ENCODE assay signal across 8 cellular contexts in genomic region chr21:7753380-7753877, GRCh38.
DNase-seq lines count a peak whose midpoint lies in the region; ATAC-seq and TF ChIP-seq lines count a peak whose summit lies in the region.
"Not testable (repeated sequence)": the region's sequence is repeated elsewhere in the genome, so short reads cannot be mapped to it uniquely, and the experiment has no call there.

No MANE protein-coding gene starts in this region.

- not testable (repeated sequence) for H3K9me3 Mint-ChIP-seq in stimulated activated naive CD8-positive, alpha-beta T cell treated with anti-CD3 and anti-CD28 coated beads, Interleukin-15, amount 100 ng/mL, for 72 hours

- intact Hi-C loops in left lung (cut with DNase I): not testable (repeated sequence)

- H3K4me3 Mint-ChIP-seq in stimulated activated naive CD8-positive, alpha-beta T cell treated with anti-CD3 and anti-CD28 coated beads, Interleukin-15, amount 100 ng/mL, for 72 hours: not testable (repeated sequence)

- peak; percentile 20 for DNase-seq in activated T-cell treated with anti-CD3 and anti-CD28 coated beads for 48 hours (ENCODE audit: low read depth)
- not testable (repeated sequence) for DNase-seq in left lung
- DNase-seq in stimulated activated naive CD8-positive, alpha-beta T cell treated with anti-CD3 and anti-CD28 coated beads, Interleukin-15, amount 100 ng/mL, for 72 hours: peak in 1 of 2 donors; percentile 9

- not testable (repeated sequence) for H3K27me3 ChIP-seq in left lung

- not testable (repeated sequence) for H3K4me3 ChIP-seq in left lung

- not testable (repeated sequence) for H3K4me1 ChIP-seq in left lung

- not testable (repeated sequence) for H3K4me1 Mint-ChIP-seq in stimulated activated naive CD8-positive, alpha-beta T cell treated with anti-CD3 and anti-CD28 coated beads, Interleukin-15, amount 100 ng/mL, for 72 hours

- not testable (repeated sequence) for H3K27ac Mint-ChIP-seq in stimulated activated naive CD8-positive, alpha-beta T cell treated with anti-CD3 and anti-CD28 coated beads, Interleukin-15, amount 100 ng/mL, for 72 hours

- not testable (repeated sequence) for H3K36me3 ChIP-seq in left lung

- H3K27me3 Mint-ChIP-seq in stimulated activated naive CD8-positive, alpha-beta T cell treated with anti-CD3 and anti-CD28 coated beads, Interleukin-15, amount 100 ng/mL, for 72 hours: not testable (repeated sequence)

- ATAC-seq in GM18520 (IDR thresholded peaks at IDR 0.05; ENCODE audit: unreplicated experiment): peak; percentile 93
- peak; percentile 82 for ATAC-seq in GM19467 (IDR thresholded peaks at IDR 0.05; ENCODE audit: unreplicated experiment)
- peak; percentile 90 for ATAC-seq in HG02588 (IDR thresholded peaks at IDR 0.05; ENCODE audit: unreplicated experiment)
- ATAC-seq in HG03064 (IDR thresholded peaks at IDR 0.05; ENCODE audit: low read depth, unreplicated experiment): peak; percentile 79
- ATAC-seq in HG03575 (IDR thresholded peaks at IDR 0.05; ENCODE audit: extremely low read depth, insufficient number of reproducible peaks, low FRiP score, unreplicated experiment): peak; percentile 70
- peak; percentile 54 for ATAC-seq in left lung
- ATAC-seq in stimulated activated naive CD8-positive, alpha-beta T cell treated with anti-CD3 and anti-CD28 coated beads, Interleukin-15, amount 100 ng/mL, for 72 hours: peak; percentile 95

- TF ChIP-seq CTCF in left lung (IDR thresholded peaks at IDR 0.05): not testable (repeated sequence)

- H3K9me3 ChIP-seq in left lung: not testable (repeated sequence)

- H3K27ac ChIP-seq in left lung: not testable (repeated sequence)
